In genomic region chr19:11281336-11282049, GRCh38 we compare ENCODE assay signal across 19 cellular contexts. TPM values are rescaled to one million over a fixed set of nuclear protein-coding genes. Genes with fewer than 3 reads are reported as not detected.
DNase-seq lines count a peak whose midpoint lies in the region; ATAC-seq, FAIRE-seq and TF ChIP-seq lines count a peak whose summit lies in the region.
"Had no signal": no experiment of that assay in that cellular context is flagged by ENCODE, and none has a peak within 500 bp of the region (broad histone marks: within the 10 kb centered on the region; RNA-seq: fewer than 3 reads in every experiment).

No MANE protein-coding gene starts in this region.

- no peaks in the 10 kb centered on the region for H3K9me2 ChIP-seq in PC-3 (replicated peaks; ENCODE audit: low read length)

- FAIRE-seq in bronchial epithelial cell (lab: Jason Lieb, UNC), result no peak

- no peaks in the 10 kb centered on the region for H3K9me3 Mint-ChIP-seq in mesothelial cell of epicardium
- no peaks in the 10 kb centered on the region for H3K9me3 Mint-ChIP-seq in activated T-cell treated with anti-CD3 and anti-CD28 coated beads, Interleukin-2, amount 50 U/mL, for 4 hours
- H3K9me3 Mint-ChIP-seq in CD4-positive, alpha-beta memory T cell, result peaks cover 0 to 22% (median 10%) of the 10 kb centered on the region in 8 donors

- BruUV-seq in PC-3 (replicated peaks; lab: Mats Ljungman, UMichigan), result no TSS peak

- H3K4me1 ChIP-seq in HEK293 (ENCODE audit: control insufficient read depth, insufficient read depth, low read length) (no peaks in the 10 kb centered on the region), PC-3 (ENCODE audit: insufficient read depth, low read length) (no peaks in the 10 kb centered on the region)
- H3K4me1 ChIP-seq in CD4-positive, alpha-beta memory T cell (ENCODE audit: insufficient read depth, low read length), result peaks cover 20% of the 10 kb centered on the region
- H3K4me1 ChIP-seq: Peyer's patch had no signal

- POLR2A ChIA-PET in HEK293 (lab: Yijun Ruan, JAX), result interaction anchor here (0.7 kb wide), 1 partner anchor 13 kb away, joined by 3 read pairs; no protein-coding TSS in a partner anchor
- POLR2A ChIA-PET in PC-3 (lab: Charles Lee; ENCODE audit: unreplicated experiment), result no interaction called here
- POLR2A ChIA-PET in CD4-positive, alpha-beta memory T cell (lab: Charles Lee; ENCODE audit: partially characterized antibody), result no interaction called here

- H3K27ac ChIP-seq in HEK293 (ENCODE audit: extremely low read depth, low read depth, low read length), result no peak overlapping the region
- H3K27ac ChIP-seq in PC-3 (ENCODE audit: low read length), result no peak overlapping the region
- H3K27ac ChIP-seq in CD4-positive, alpha-beta memory T cell (ENCODE audit: low read depth, low read length), result no peak overlapping the region
- H3K27ac ChIP-seq: C4-2B, Peyer's patch had no signal

- DNase-seq in PC-3, result peak; percentile 45
- DNase-seq in bronchial epithelial cell (ENCODE audit: low read depth), result peak; percentile 50
- DNase-seq in mesothelial cell of epicardium (ENCODE audit: low spot score in 2 of 2, unreplicated experiment in 2 of 2), result no peak
- DNase-seq in activated T-cell treated with anti-CD3 and anti-CD28 coated beads, Interleukin-2, amount 50 U/mL, for 4 hours, result no peak
- DNase-seq in SHP77 (lab: John Stamatoyannopoulos, UW), result no peak
- no peak for DNase-seq in CD4-positive, alpha-beta memory T cell
- DNase-seq: COR-L47, DMS53, H7, MV-4-11, NCI-H1417 treated with DMSO at 0.1 percent for 48 hours, NCI-H1930, NCI-H2171, NCI-H446, Peyer's patch, SHP77 treated with DMSO at 0.1 percent for 48 hours had no signal

- H3K36me3 ChIP-seq in HEK293 (ENCODE audit: control insufficient read depth in 2 of 2, insufficient read depth in 1 of 2, low read length in 2 of 2) (no peaks in the 10 kb centered on the region), PC-3 (ENCODE audit: low read depth, low read length) (no peaks in the 10 kb centered on the region), bronchial epithelial cell (ENCODE audit: control insufficient read depth, insufficient read depth, low read length) (no peaks in the 10 kb centered on the region)
- H3K36me3 ChIP-seq in CD4-positive, alpha-beta memory T cell (ENCODE audit: insufficient read depth, low read length), result no peaks in the 10 kb centered on the region
- H3K36me3 ChIP-seq: Peyer's patch had no signal

- CTCF ChIA-PET in HEK293 (lab: Yijun Ruan, JAX) (interaction anchor here (0.6 to 1.6 kb wide), 5 partner anchors 9 to 100 kb away, joined by 3 to 5 read pairs (median 3); no protein-coding TSS in a partner anchor), PC-3 (lab: Charles Lee) (no interaction called here)
- CTCF ChIA-PET in CD4-positive, alpha-beta memory T cell (lab: Charles Lee; ENCODE audit: partially characterized antibody), result interaction anchor here (0.5 kb wide), 1 partner anchor 41 kb away, joined by 3 read pairs; no protein-coding TSS in a partner anchor

- H3K9me3 ChIP-seq in HEK293 (ENCODE audit: control insufficient read depth, insufficient read depth, low read depth, low read length) (no peaks in the 10 kb centered on the region), PC-3 (ENCODE audit: low read length) (no peaks in the 10 kb centered on the region)
- no peaks in the 10 kb centered on the region for H3K9me3 ChIP-seq in CD4-positive, alpha-beta memory T cell (ENCODE audit: control insufficient read depth in 1 of 2, low read length in 2 of 2)
- H3K9me3 ChIP-seq: Peyer's patch had no signal

- H3K27me3 ChIP-seq in PC-3 (ENCODE audit: low read length) (no peaks in the 10 kb centered on the region), bronchial epithelial cell (ENCODE audit: control insufficient read depth, insufficient read depth, low read length) (no peaks in the 10 kb centered on the region)
- H3K27me3 ChIP-seq in CD4-positive, alpha-beta memory T cell (ENCODE audit: insufficient read depth, low read length), result no peaks in the 10 kb centered on the region
- H3K27me3 ChIP-seq: Peyer's patch had no signal

- H3K4me2 ChIP-seq in PC-3 (ENCODE audit: low read length), result no peak overlapping the region

- no peaks in the 10 kb centered on the region for H3K36me3 Mint-ChIP-seq in mesothelial cell of epicardium
- no peaks in the 10 kb centered on the region for H3K36me3 Mint-ChIP-seq in activated T-cell treated with anti-CD3 and anti-CD28 coated beads, Interleukin-2, amount 50 U/mL, for 4 hours (ENCODE audit: insufficient read depth)
- H3K36me3 Mint-ChIP-seq in CD4-positive, alpha-beta memory T cell, result peaks cover 0 to 5% of the 10 kb centered on the region in 2 donors

- TF ChIP-seq CTCF in HEK293 (tag by site-specific recombination; IDR thresholded peaks at IDR 0.05) (no peak), PC-3 (conservative IDR thresholded peaks at IDR 0.05; ENCODE audit: low read depth, low read length) (no peak), bronchial epithelial cell (IDR thresholded peaks at IDR 0.05; ENCODE audit: insufficient read depth, low read length, severe bottlenecking) (no peak), mesothelial cell of epicardium (IDR thresholded peaks at IDR 0.05; ENCODE audit: unreplicated experiment) (no peak)

- H3K79me2 ChIP-seq in PC-3 (ENCODE audit: low read length), result no peaks in the 10 kb centered on the region

- H3K4me3 ChIP-seq in HEK293 (ENCODE audit: low read depth, low read length) (no peak overlapping the region), PC-3 (ENCODE audit: low read length) (no peak overlapping the region), bronchial epithelial cell (ENCODE audit: low read depth, low read length) (no peak overlapping the region)
- no peak overlapping the region for H3K4me3 ChIP-seq in CD4-positive, alpha-beta memory T cell (ENCODE audit: low read length in 2 of 2)
- H3K4me3 ChIP-seq: Peyer's patch had no signal

- no peak overlapping the region for H2AFZ ChIP-seq in PC-3 (ENCODE audit: low read length)

- peaks cover 8% of the 10 kb centered on the region for H3K4me1 Mint-ChIP-seq in mesothelial cell of epicardium
- peaks cover 11% of the 10 kb centered on the region for H3K4me1 Mint-ChIP-seq in activated T-cell treated with anti-CD3 and anti-CD28 coated beads, Interleukin-2, amount 50 U/mL, for 4 hours (ENCODE audit: low read depth)
- H3K4me1 Mint-ChIP-seq in CD4-positive, alpha-beta memory T cell, result peaks cover 7 to 13% (median 11%) of the 10 kb centered on the region in 4 donors

- ATAC-seq in PC-3, result no peak
- no peak for ATAC-seq in activated T-cell treated with anti-CD3 and anti-CD28 coated beads, Interleukin-2, amount 50 U/mL, for 4 hours

- no peak overlapping the region for H3K4me3 Mint-ChIP-seq in mesothelial cell of epicardium
- H3K4me3 Mint-ChIP-seq in activated T-cell treated with anti-CD3 and anti-CD28 coated beads, Interleukin-2, amount 50 U/mL, for 4 hours, result no peak overlapping the region
- H3K4me3 Mint-ChIP-seq in CD4-positive, alpha-beta memory T cell, result no peak overlapping the region

- no peaks in the 10 kb centered on the region for H3K27me3 Mint-ChIP-seq in mesothelial cell of epicardium (ENCODE audit: low read depth)
- H3K27me3 Mint-ChIP-seq in activated T-cell treated with anti-CD3 and anti-CD28 coated beads, Interleukin-2, amount 50 U/mL, for 4 hours (ENCODE audit: low read depth), result peaks cover 34% of the 10 kb centered on the region
- H3K27me3 Mint-ChIP-seq in CD4-positive, alpha-beta memory T cell, result peaks cover 10 to 17% of the 10 kb centered on the region in 2 donors

- intact Hi-C loops in PC-3 (cut with micrococcal nuclease), result no loop called here
- intact Hi-C loops in CD4-positive, alpha-beta memory T cell (cut with micrococcal nuclease), result no loop called here

- no peak overlapping the region for H3K9ac ChIP-seq in PC-3 (ENCODE audit: low read length)

- H4K20me1 ChIP-seq in PC-3 (ENCODE audit: low read length), result no peaks in the 10 kb centered on the region

- H3F3A ChIP-seq in PC-3 (ENCODE audit: low read length, unreplicated experiment), result no peaks in the 10 kb centered on the region

- peak overlapping the region; percentile 32 for H3K27ac Mint-ChIP-seq in mesothelial cell of epicardium
- no peak overlapping the region for H3K27ac Mint-ChIP-seq in CD4-positive, alpha-beta memory T cell

TF ChIP-seq in HEK293, 187 proteins besides CTCF, POLR2A, EP300 and RAD21 (continues in another document):
- TF ChIP-seq ZNF791 (tag by site-specific recombination; IDR thresholded peaks at IDR 0.05), result no peak
- TF ChIP-seq MYNN (tag by site-specific recombination; IDR thresholded peaks at IDR 0.05; ENCODE audit: borderline replicate concordance), result no peak
- TF ChIP-seq ZFP41 (tag by site-specific recombination; IDR thresholded peaks at IDR 0.05; ENCODE audit: borderline replicate concordance), result no peak
- TF ChIP-seq ZNF792 (tag by site-specific recombination; IDR thresholded peaks at IDR 0.05), result no peak
- TF ChIP-seq ZBTB17 (tag by site-specific recombination; IDR thresholded peaks at IDR 0.05), result 0 out of 2 replicates have a peak, but pooled peaks have one; percentile 24
- no peak for TF ChIP-seq ZNF529 (tag by site-specific recombination; IDR thresholded peaks at IDR 0.05; ENCODE audit: insufficient replicate concordance)
- TF ChIP-seq ZSCAN23 (tag by site-specific recombination; IDR thresholded peaks at IDR 0.05), result no peak

RNA-seq across cellular contexts. Expression of gene TSPAN16, which starts 14.5 kb away (rescaled TPM):
- total RNA-seq in PC-3 (2014; rRNA removed) (not detected in 2 replicates), bronchial epithelial cell (not detected in 2 replicates), mesothelial cell of epicardium (not detected in 3 replicates)
- total RNA-seq in activated T-cell treated with anti-CD3 and anti-CD28 coated beads, Interleukin-2, amount 50 U/mL, for 4 hours, result not detected
- total RNA-seq in CD4-positive, alpha-beta memory T cell, result not detected
- not detected for polyA plus RNA-seq in CD4-positive, alpha-beta memory T cell
- total RNA-seq: H7, HT1080, Peyer's patch had no signal

RNA-seq across cellular contexts. Expression of gene DOCK6, which starts 19.2 kb away (rescaled TPM):
- total RNA-seq in PC-3 (2014; rRNA removed), result 28.0 and 29.4 TPM in 2 replicates
- 10.5 and 21.4 TPM in 2 replicates for total RNA-seq in bronchial epithelial cell
- 64.0 to 66.4 TPM (median 65.1 TPM) in 3 replicates for total RNA-seq in mesothelial cell of epicardium
- total RNA-seq in activated T-cell treated with anti-CD3 and anti-CD28 coated beads, Interleukin-2, amount 50 U/mL, for 4 hours, result 1 to 10 TPM; 1.7 to 2.9 (median 2.1) TPM
- total RNA-seq in CD4-positive, alpha-beta memory T cell, result under 1 TPM; 0.30 to 0.64 TPM
- polyA plus RNA-seq in CD4-positive, alpha-beta memory T cell, result not detected

RNA-seq across cellular contexts. Expression of gene ANGPTL8, which starts 42.1 kb away (rescaled TPM):
- total RNA-seq in PC-3 (2014; rRNA removed) (not detected in 2 replicates), bronchial epithelial cell (not detected in 2 replicates), mesothelial cell of epicardium (0.25 to 0.84 TPM (median 0.29 TPM) in 3 replicates)
- not detected for total RNA-seq in activated T-cell treated with anti-CD3 and anti-CD28 coated beads, Interleukin-2, amount 50 U/mL, for 4 hours
- not detected for total RNA-seq in CD4-positive, alpha-beta memory T cell
- polyA plus RNA-seq in CD4-positive, alpha-beta memory T cell, result not detected
- total RNA-seq: H7, HT1080, Peyer's patch had no signal

RNA-seq across cellular contexts. Expression of gene RAB3D, which starts 58.0 kb away (rescaled TPM):
- total RNA-seq in PC-3 (2014; rRNA removed), result 34.4 and 37.9 TPM in 2 replicates
- 37.4 and 88.3 TPM in 2 replicates for total RNA-seq in bronchial epithelial cell
- total RNA-seq in mesothelial cell of epicardium, result 26.3 to 28.4 TPM (median 27.3 TPM) in 3 replicates
- total RNA-seq in activated T-cell treated with anti-CD3 and anti-CD28 coated beads, Interleukin-2, amount 50 U/mL, for 4 hours, result 1 to 10 TPM; 4.0 to 4.5 (median 4.3) TPM
- 1 to 10 TPM; 6.0 to 8.6 TPM for total RNA-seq in CD4-positive, alpha-beta memory T cell
- 1 to 10 TPM; 1.9 to 2.5 TPM for polyA plus RNA-seq in CD4-positive, alpha-beta memory T cell
- total RNA-seq: HT1080 had no signal

Comparison
In these comparisons a context has a peak if more than half of its experiments do, and no peak if none do; other contexts are left out.
1. DNase-seq: peak in PC-3 (single experiment) and bronchial epithelial cell (single experiment); none in mesothelial cell of epicardium (0 of 2), activated T-cell treated with anti-CD3 and anti-CD28 coated beads, Interleukin-2, amount 50 U/mL, for 4 hours (single experiment), SHP77 (0 of 2) and CD4-positive, alpha-beta memory T cell (0 of 5).